Comparison of ENCODE assay signal across 9 cellular contexts in the genomic region with DNA sequence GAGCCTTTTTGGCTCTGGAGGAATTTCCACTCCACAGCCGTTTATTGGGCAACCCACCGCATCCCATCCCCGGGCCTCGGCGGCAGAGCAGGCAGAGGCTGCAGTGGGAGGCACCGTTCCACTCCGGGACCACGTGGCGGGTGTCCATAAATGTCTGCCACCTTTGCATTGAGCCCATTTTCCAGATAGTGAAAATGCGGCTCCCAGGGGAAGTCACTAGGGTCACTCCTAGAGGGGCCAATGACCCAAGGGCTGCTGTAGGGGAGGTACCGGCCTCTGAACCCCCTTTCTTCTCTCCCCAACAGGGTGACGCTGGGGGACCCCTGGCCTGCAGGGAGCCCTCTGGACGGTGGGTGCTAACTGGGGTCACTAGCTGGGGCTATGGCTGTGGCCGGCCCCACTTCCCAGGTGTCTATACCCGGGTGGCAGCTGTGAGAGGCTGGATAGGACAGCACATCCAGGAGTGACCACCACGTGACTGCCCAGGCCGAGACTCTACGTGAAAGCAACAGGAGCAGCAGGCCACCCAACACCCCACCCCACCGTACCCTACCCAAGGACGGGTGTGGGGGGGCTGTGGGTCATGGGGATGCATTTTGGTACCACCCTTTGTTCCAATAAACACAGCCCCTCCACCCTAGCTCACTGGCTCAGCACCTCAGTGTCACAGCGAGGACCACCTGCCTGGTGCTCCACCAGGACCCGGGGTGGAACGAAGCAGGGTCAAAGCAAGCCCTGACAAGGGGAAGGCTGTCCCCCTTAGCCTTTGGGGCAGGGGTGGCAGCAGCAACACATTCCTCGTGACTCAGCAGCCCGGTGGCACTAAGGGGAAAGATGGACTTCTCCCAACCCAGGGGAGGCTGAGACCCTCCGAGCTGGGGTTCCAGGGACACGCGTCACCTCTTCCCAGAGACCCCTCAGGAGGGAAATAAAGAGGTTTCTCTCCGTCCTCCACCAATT. TPM values are rescaled to one million over a fixed set of nuclear protein-coding genes. Genes with fewer than 3 reads are reported as not detected.
A peak's percentile ranks its signal among the peaks of the same experiment; 100 is the strongest.
DNase-seq lines count a peak whose midpoint lies in the region; ATAC-seq and TF ChIP-seq lines count a peak whose summit lies in the region.
"Had no signal": no experiment of that assay in that cellular context is flagged by ENCODE, and none has a peak within 500 bp of the region (broad histone marks: within the 10 kb centered on the region; RNA-seq: fewer than 3 reads in every experiment).

No MANE protein-coding gene starts in this region.

- no peaks in the 10 kb centered on the region for H3K27me3 ChIP-seq in PC-3 (ENCODE audit: low read length)
- H3K27me3 ChIP-seq in parathyroid adenoma (ENCODE audit: control insufficient read depth, insufficient read depth, low read length): no peaks in the 10 kb centered on the region
- H3K27me3 ChIP-seq in thyroid gland: no peaks in the 10 kb centered on the region

- WGBS in thyroid gland, 2 donors: 86 to 88% methylated on average over 10 to 22 of the region's 29 CpGs

- CTCF ChIA-PET in PC-3 (lab: Charles Lee): interaction anchor here (0.5 kb wide), 1 partner anchor 153 kb away, joined by 3 read pairs; no protein-coding TSS in a partner anchor

- peak; percentile 1; the same call in 1 of the 2 replicates for ATAC-seq in PC-3

- H3K4me2 ChIP-seq in PC-3 (ENCODE audit: low read length) (peak overlapping the region; percentile 99), parathyroid adenoma (ENCODE audit: low read length) (peak overlapping the region; percentile 93)

- H3K9me3 ChIP-seq in PC-3 (ENCODE audit: low read length) (no peaks in the 10 kb centered on the region), parathyroid adenoma (ENCODE audit: control insufficient read depth, low read length) (no peaks in the 10 kb centered on the region), thyroid gland (no peaks in the 10 kb centered on the region)

- DNase-seq in ELF-1 (ENCODE audit: low read depth, low spot score): peak; percentile 40
- no peak for DNase-seq in PC-3
- DNase-seq in epithelial cell of proximal tubule (ENCODE audit: low read depth): no peak
- DNase-seq in thyroid gland: no peak
- DNase-seq in NCI-H1436 treated with DMSO at 0.1 percent for 48 hours (lab: John Stamatoyannopoulos, UW): no peak
- no peak for DNase-seq in NCI-H226
- no peak for DNase-seq in GM19238 (ENCODE audit: insufficient read length, low spot score)
- DNase-seq: NCI-H510A treated with DMSO at 0.1 percent for 48 hours had no signal

- TF ChIP-seq POLR2A in thyroid gland (IDR thresholded peaks at IDR 0.05): no peak

- BruUV-seq in PC-3 (replicated peaks; lab: Mats Ljungman, UMichigan): no TSS peak

- H3K27ac ChIP-seq in PC-3 (ENCODE audit: low read length) (peak overlapping the region; percentile 96), parathyroid adenoma (no peak overlapping the region), thyroid gland (no peak overlapping the region)

- H2AFZ ChIP-seq in PC-3 (ENCODE audit: low read length) (no peak overlapping the region), parathyroid adenoma (no peak overlapping the region)

- H3K4me3 ChIP-seq in PC-3 (ENCODE audit: low read length) (peak overlapping the region; percentile 97), epithelial cell of proximal tubule (ENCODE audit: low read depth, low read length) (peak overlapping the region; percentile 75), parathyroid adenoma (ENCODE audit: low read depth, low read length) (no peak overlapping the region), thyroid gland (replicated peaks in 1 of 3) (peak overlapping the region in 1 of 3 donors; percentile 100)

- H3K9ac ChIP-seq in PC-3 (ENCODE audit: low read length) (peak overlapping the region; percentile 100), parathyroid adenoma (no peak overlapping the region)

- H3K9me2 ChIP-seq in PC-3 (replicated peaks; ENCODE audit: low read length): no peaks in the 10 kb centered on the region

- H3K79me2 ChIP-seq in PC-3 (ENCODE audit: low read length): peaks cover 35% of the 10 kb centered on the region
- peaks cover 29% of the 10 kb centered on the region for H3K79me2 ChIP-seq in parathyroid adenoma

- POLR2A ChIA-PET in PC-3 (lab: Charles Lee; ENCODE audit: unreplicated experiment): no interaction called here

- peaks cover 4% of the 10 kb centered on the region for H3F3A ChIP-seq in PC-3 (ENCODE audit: low read length, unreplicated experiment)

- H3K36me3 ChIP-seq in PC-3 (ENCODE audit: low read depth, low read length) (peaks cover under 1% of the 10 kb centered on the region; the same call in 1 of the 2 replicates), parathyroid adenoma (ENCODE audit: control insufficient read depth, insufficient read depth, low read length) (no peaks in the 10 kb centered on the region), thyroid gland (peaks cover 0 to 7% of the 10 kb centered on the region in 2 donors)

- peaks cover 12% of the 10 kb centered on the region; the same call in 1 of the 2 replicates for H3K4me1 ChIP-seq in PC-3 (ENCODE audit: insufficient read depth, low read length)
- H3K4me1 ChIP-seq in parathyroid adenoma: peaks cover 6% of the 10 kb centered on the region
- peaks cover 12 to 23% of the 10 kb centered on the region in 2 donors for H3K4me1 ChIP-seq in thyroid gland

- TF ChIP-seq CTCF in PC-3 (conservative IDR thresholded peaks at IDR 0.05; ENCODE audit: low read depth, low read length): no peak
- no peak for TF ChIP-seq CTCF in epithelial cell of proximal tubule (conservative IDR thresholded peaks at IDR 0.05; ENCODE audit: low read depth, low read length)
- TF ChIP-seq CTCF in parathyroid adenoma (IDR thresholded peaks at IDR 0.05): no peak
- no peak for TF ChIP-seq CTCF in thyroid gland (IDR thresholded peaks at IDR 0.05)

- 0 out of 2 replicates have a peak, but pooled peaks cover 5% of the 10 kb centered on the region for H4K20me1 ChIP-seq in PC-3 (ENCODE audit: low read length)

- intact Hi-C loops in PC-3 (cut with micrococcal nuclease): no loop called here
- intact Hi-C loops in thyroid gland (cut with DNase I): no loop called here

RNA-seq across cellular contexts. Expression of gene TIMM13, which starts 1.5 kb away (rescaled TPM):
- total RNA-seq in PC-3 (2014; rRNA removed) (129 and 131 TPM in 2 replicates), epithelial cell of proximal tubule (100 and 118 TPM in 2 replicates), thyroid gland (10 to 100 TPM; 27.4 to 52.9 (median 45.0) TPM)

RNA-seq across cellular contexts. Expression of gene LMNB2, which starts 30.9 kb away (rescaled TPM):
- total RNA-seq in PC-3 (2014; rRNA removed): 220 and 327 TPM in 2 replicates
- 136 and 246 TPM in 2 replicates for total RNA-seq in epithelial cell of proximal tubule
- total RNA-seq in thyroid gland: 10 to 100 TPM; 14.4 to 34.6 (median 27.6) TPM

RNA-seq across cellular contexts. Expression of gene GADD45B, which starts 50.0 kb away (rescaled TPM):
- total RNA-seq in PC-3 (2014; rRNA removed): 137 and 154 TPM in 2 replicates
- 29.2 and 35.7 TPM in 2 replicates for total RNA-seq in epithelial cell of proximal tubule
- 100 to 1,000 TPM; 148 to 250 (median 195) TPM for total RNA-seq in thyroid gland
